ENCODE assay signal across 28 cellular contexts in the genomic region with DNA sequence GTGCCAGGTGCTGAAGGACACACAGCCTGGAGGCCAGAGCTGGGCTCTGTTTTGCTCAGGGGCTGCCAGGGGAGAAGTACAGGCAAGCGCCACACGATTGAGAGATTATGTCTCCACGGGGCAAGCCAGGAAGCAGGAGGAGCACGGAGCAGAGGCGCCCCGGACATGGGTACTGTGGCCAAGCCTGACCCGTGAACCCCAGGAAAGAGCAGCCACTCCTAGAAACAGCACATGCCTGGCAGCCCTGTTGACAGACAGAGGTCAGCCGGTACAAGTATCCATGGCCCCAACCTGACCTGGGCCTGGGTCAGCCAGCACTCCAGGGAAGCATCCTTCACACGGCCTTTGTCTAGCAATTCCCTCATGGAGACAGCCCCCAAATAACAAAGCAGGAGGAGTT.
"Had no signal": no experiment of that assay in that cellular context is flagged by ENCODE, and none has a peak within 500 bp of the region (broad histone marks: within the 10 kb centered on the region; RNA-seq: fewer than 3 reads in every experiment).

No MANE protein-coding gene starts in this region.

- ATAC-seq: activated CD4-positive, CD25-positive, alpha-beta regulatory T cell treated with anti-CD3 and anti-CD28 coated beads, Interleukin-2, amount 50 U/mL, for 24 hours; left lung; lower lobe of right lung; natural killer cell treated with Interleukin-12 subunit alpha and Interleukin-12 subunit beta and Interleukin-15 and Interleukin-18, amount 100 ng/mL, for 72 hours; stimulated activated memory B cell treated with anti-CD40 and anti-IgM and Interleukin-4, amounts not matched to agents 10 μg/mL and 1 μg/mL and 100 μg/mL, for 72 hours; stimulated activated naive CD8-positive, alpha-beta T cell treated with anti-CD3 and anti-CD28 coated beads, Interleukin-15, amount 100 ng/mL, for 72 hours; T-helper 17 cell had no signal

- H3K36me3 Mint-ChIP-seq: activated CD4-positive, alpha-beta memory T cell treated with anti-CD3 and anti-CD28 coated beads for 36 hours; natural killer cell treated with Interleukin-12 subunit alpha and Interleukin-12 subunit beta and Interleukin-15 and Interleukin-18, amount 100 ng/mL, for 72 hours; stimulated activated memory B cell treated with anti-CD40 and anti-IgM and Interleukin-4, amounts not matched to agents 10 μg/mL and 1 μg/mL and 100 μg/mL, for 72 hours had no signal

- H3K9me3 Mint-ChIP-seq: activated CD4-positive, alpha-beta memory T cell treated with anti-CD3 and anti-CD28 coated beads for 36 hours; activated T-helper 1 cell treated with anti-CD3 and anti-CD28 coated beads, Interleukin-12 subunit alpha, Interleukin-12 subunit beta, Interleukin-2, Interleukin-4 antibody, amounts not matched to agents 30 ng/mL and 10 ng/mL and 1 ng/mL, durations not matched to agents 14 hours and 24 hours and 36 hours; natural killer cell treated with Interleukin-12 subunit alpha and Interleukin-12 subunit beta and Interleukin-15 and Interleukin-18, amount 100 ng/mL, for 72 hours; stimulated activated memory B cell treated with anti-CD40 and anti-IgM and Interleukin-4, amounts not matched to agents 10 μg/mL and 1 μg/mL and 100 μg/mL, for 72 hours; stimulated activated naive CD8-positive, alpha-beta T cell treated with anti-CD3 and anti-CD28 coated beads, Interleukin-15, amount 100 ng/mL, for 72 hours had no signal

- H3K4me3 Mint-ChIP-seq: activated CD4-positive, alpha-beta memory T cell treated with anti-CD3 and anti-CD28 coated beads for 36 hours; activated T-helper 1 cell treated with anti-CD3 and anti-CD28 coated beads, Interleukin-12 subunit alpha, Interleukin-12 subunit beta, Interleukin-2, Interleukin-4 antibody, amounts not matched to agents 30 ng/mL and 10 ng/mL and 1 ng/mL, durations not matched to agents 14 hours and 24 hours and 36 hours; natural killer cell treated with Interleukin-12 subunit alpha and Interleukin-12 subunit beta and Interleukin-15 and Interleukin-18, amount 100 ng/mL, for 72 hours; stimulated activated memory B cell treated with anti-CD40 and anti-IgM and Interleukin-4, amounts not matched to agents 10 μg/mL and 1 μg/mL and 100 μg/mL, for 72 hours; stimulated activated naive CD8-positive, alpha-beta T cell treated with anti-CD3 and anti-CD28 coated beads, Interleukin-15, amount 100 ng/mL, for 72 hours; T-helper 17 cell had no signal

- H3K27me3 Mint-ChIP-seq: activated CD4-positive, alpha-beta memory T cell treated with anti-CD3 and anti-CD28 coated beads for 36 hours; stimulated activated memory B cell treated with anti-CD40 and anti-IgM and Interleukin-4, amounts not matched to agents 10 μg/mL and 1 μg/mL and 100 μg/mL, for 72 hours; stimulated activated naive CD8-positive, alpha-beta T cell treated with anti-CD3 and anti-CD28 coated beads, Interleukin-15, amount 100 ng/mL, for 72 hours; T-helper 17 cell had no signal

- H3K4me3 ChIP-seq: left lung, lower lobe of right lung, mucosa of descending colon, prostate gland, smooth muscle cell, thyroid gland had no signal

- H3K27ac ChIP-seq: left lung, lower lobe of right lung, prostate gland, thyroid gland, WERI-Rb-1 had no signal

- H3K27ac Mint-ChIP-seq: activated CD4-positive, alpha-beta memory T cell treated with anti-CD3 and anti-CD28 coated beads for 36 hours; activated T-helper 1 cell treated with anti-CD3 and anti-CD28 coated beads, Interleukin-12 subunit alpha, Interleukin-12 subunit beta, Interleukin-2, Interleukin-4 antibody, amounts not matched to agents 30 ng/mL and 10 ng/mL and 1 ng/mL, durations not matched to agents 14 hours and 24 hours and 36 hours; natural killer cell treated with Interleukin-12 subunit alpha and Interleukin-12 subunit beta and Interleukin-15 and Interleukin-18, amount 100 ng/mL, for 72 hours; stimulated activated memory B cell treated with anti-CD40 and anti-IgM and Interleukin-4, amounts not matched to agents 10 μg/mL and 1 μg/mL and 100 μg/mL, for 72 hours; T-helper 17 cell had no signal

- H3K4me1 Mint-ChIP-seq: stimulated activated memory B cell treated with anti-CD40 and anti-IgM and Interleukin-4, amounts not matched to agents 10 μg/mL and 1 μg/mL and 100 μg/mL, for 72 hours; stimulated activated naive CD8-positive, alpha-beta T cell treated with anti-CD3 and anti-CD28 coated beads, Interleukin-15, amount 100 ng/mL, for 72 hours had no signal

- DNase-seq: activated CD4-positive, alpha-beta memory T cell treated with anti-CD3 and anti-CD28 coated beads for 36 hours; activated CD4-positive, alpha-beta T cell treated with anti-CD3 and anti-CD28 coated beads for 48 hours; activated gamma-delta T cell treated with Interleukin-2 at 50 U/mL for 16 hours; activated naive CD4-positive, alpha-beta T cell treated with anti-CD3 and anti-CD28 coated beads, Interleukin-2, amount 50 U/mL, for 16 hours; activated T-cell treated with anti-CD3 and anti-CD28 coated beads for 4 hours; amygdala; central memory CD4-positive, alpha-beta T cell; dermis blood vessel endothelial cell; effector CD8-positive, alpha-beta T cell; kidney glomerular epithelial cell; left lung; lower lobe of right lung; mesenchymal stem cell; stimulated activated CD4-positive, alpha-beta T cell treated with anti-CD3 and anti-CD28 coated beads, Interleukin-1b, Interleukin-23, amount 100 ng/mL, for 48 hours; stimulated activated CD4-positive, alpha-beta T cell treated with anti-CD3 and anti-CD28 coated beads, Interleukin-4, amount 100 ng/mL, for 4 hours; stimulated activated CD8-positive, alpha-beta memory T cell treated with anti-CD3 and anti-CD28 coated beads, Interleukin-4, amount 100 ng/mL, for 48 hours; T-helper 17 cell; T1000; thyroid gland; WERI-Rb-1 had no signal
